ENCODE assay signal across 29 cellular contexts in the genomic region with DNA sequence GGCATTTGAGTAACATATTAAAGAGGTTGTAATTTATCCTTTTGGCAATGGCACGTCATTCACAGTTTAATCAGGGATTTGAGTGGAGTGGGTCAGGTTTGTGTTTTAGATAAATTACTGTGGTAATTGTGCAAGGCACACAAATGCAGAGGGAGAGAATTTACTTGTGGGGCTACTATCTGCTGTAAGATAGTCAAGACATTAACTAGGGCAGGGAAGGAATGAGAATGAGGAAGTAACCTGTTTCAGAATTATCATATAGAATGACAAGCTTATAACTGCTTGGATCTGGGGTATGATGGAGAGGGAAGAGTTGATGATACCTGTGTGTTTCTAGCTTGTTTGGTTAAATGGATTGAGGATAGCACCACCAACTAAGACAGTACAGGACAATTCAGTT. TPM values are rescaled to one million over a fixed set of nuclear protein-coding genes. Genes with fewer than 3 reads are reported as not detected.
"Had no signal": no experiment of that assay in that cellular context is flagged by ENCODE, and none has a peak within 500 bp of the region (broad histone marks: within the 10 kb centered on the region; RNA-seq: fewer than 3 reads in every experiment).

No MANE protein-coding gene starts in this region.

- H3K4me1 ChIP-seq: breast epithelium, gastroesophageal sphincter, right lobe of liver, testis, transverse colon had no signal

- ATAC-seq: activated CD4-positive, alpha-beta T cell treated with anti-CD3 and anti-CD28 coated beads for 36 hours; activated naive CD4-positive, alpha-beta T cell treated with anti-CD3 and anti-CD28 coated beads, Interleukin-2, amount 50 U/mL, for 72 hours; activated T-cell treated with anti-CD3 and anti-CD28 coated beads, Interleukin-2, amount 50 U/mL, for 72 hours; gastroesophageal sphincter; right lobe of liver had no signal

- DNase-seq: activated CD4-positive, alpha-beta T cell treated with anti-CD3 and anti-CD28 coated beads for 36 hours; activated CD4-positive, CD25-positive, alpha-beta regulatory T cell; activated naive CD4-positive, alpha-beta T cell; activated T-cell treated with anti-CD3 and anti-CD28 coated beads for 4 hours; activated T-cell treated with anti-CD3 and anti-CD28 coated beads, Interleukin-2, amount 50 U/mL, for 72 hours; central memory CD4-positive, alpha-beta T cell; head of caudate nucleus; hypothalamus; immature natural killer cell; kidney; naive B cell; nephron progenitor cell; ovary; right lobe of liver; stimulated activated CD4-positive, alpha-beta T cell treated with anti-CD3 and anti-CD28 coated beads, Interleukin-2, amount 100 ng/mL, for 48 hours; stimulated activated naive CD4-positive, alpha-beta T cell treated with Interleukin-2 at 50 U/mL for 16 hours; testis; transverse colon had no signal

- H3K9me3 ChIP-seq: breast epithelium, gastroesophageal sphincter, ovary, testis, transverse colon had no signal

- H3K36me3 ChIP-seq: breast epithelium, gastroesophageal sphincter, ovary, right lobe of liver, transverse colon had no signal

- FAIRE-seq: endothelial cell of umbilical vein, kidney had no signal

- H3K4me3 ChIP-seq: breast epithelium, gastroesophageal sphincter, ovary, right lobe of liver, testis, transverse colon had no signal

- H3K27me3 ChIP-seq: breast epithelium, gastroesophageal sphincter, ovary, right lobe of liver, testis, transverse colon had no signal

- H3K27ac ChIP-seq: breast epithelium, gastroesophageal sphincter, ovary, right lobe of liver, testis, transverse colon had no signal

RNA-seq across cellular contexts. Expression of gene ZSWIM2, which starts 58.9 kb away (rescaled TPM):
- total RNA-seq: activated CD4-positive, alpha-beta T cell treated with anti-CD3 and anti-CD28 coated beads for 36 hours; activated naive CD4-positive, alpha-beta T cell treated with anti-CD3 and anti-CD28 coated beads, Interleukin-2, amount 50 U/mL, for 72 hours; activated T-cell treated with anti-CD3 and anti-CD28 coated beads, Interleukin-2, amount 50 U/mL, for 72 hours; endothelial cell of umbilical vein; gastroesophageal sphincter; kidney; lower leg skin; mesothelial cell of epicardium; ovary; progenitor cell of endocrine pancreas; renal cortical epithelial cell; right lobe of liver; skeletal muscle tissue; transverse colon had no signal
- polyA plus RNA-seq: endothelial cell of umbilical vein, esophagus, immature natural killer cell, ovary, urinary bladder had no signal
